ENCODE assay signal across 10 cellular contexts in the genomic region with DNA sequence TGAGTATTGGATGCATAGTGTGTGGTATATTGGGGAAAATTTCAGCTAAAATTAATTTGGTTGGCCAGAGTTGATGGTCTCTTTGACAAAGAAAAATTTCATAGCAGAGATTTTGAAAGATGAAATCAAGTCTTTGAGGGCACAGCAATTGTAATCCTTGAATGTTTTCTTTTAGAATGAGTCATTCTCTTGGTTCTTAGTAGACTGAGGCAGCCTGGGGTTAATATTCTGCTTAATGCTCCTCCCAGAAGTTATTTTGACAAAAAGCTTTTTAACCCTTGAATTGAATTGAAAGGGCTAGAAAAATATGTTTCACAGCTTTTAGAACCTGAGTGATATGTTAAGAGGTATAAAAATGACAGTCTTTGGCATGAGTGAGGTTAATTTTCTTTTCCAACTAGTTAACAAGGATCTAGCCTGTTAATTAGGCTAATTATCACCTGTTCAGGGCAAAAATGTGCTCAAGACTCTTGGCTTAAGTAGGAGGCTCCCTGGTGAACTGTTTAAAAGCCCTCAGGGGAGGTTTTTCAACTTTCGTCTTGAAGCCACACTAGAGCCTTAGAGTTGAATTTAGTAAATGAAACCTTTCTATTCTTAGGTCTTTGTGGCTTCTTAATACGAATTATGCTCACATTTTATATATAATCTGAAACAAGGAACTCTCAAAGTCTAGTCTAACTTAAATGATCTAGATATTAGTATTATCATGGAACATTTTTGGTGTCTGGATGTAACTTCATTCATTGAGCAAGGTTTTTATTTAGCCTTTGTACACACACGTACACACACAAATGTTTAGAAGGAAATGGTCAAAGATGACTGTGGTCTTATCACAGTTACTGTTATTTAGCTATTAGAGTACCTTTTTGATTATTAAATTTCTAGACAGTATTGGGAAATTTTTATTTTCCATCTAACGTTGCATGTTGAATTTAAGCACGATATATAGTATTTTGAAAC.
DNase-seq lines count a peak whose midpoint lies in the region; ATAC-seq and TF ChIP-seq lines count a peak whose summit lies in the region.
"Had no signal": no experiment of that assay in that cellular context is flagged by ENCODE, and none has a peak within 500 bp of the region (broad histone marks: within the 10 kb centered on the region; RNA-seq: fewer than 3 reads in every experiment).

No MANE protein-coding gene starts in this region.

- DNase-seq in choroid plexus epithelial cell (ENCODE audit: low read depth) (peak; percentile 46), SW480 (ENCODE audit: low spot score) (no peak), upper lobe of right lung (no peak)
- DNase-seq in activated naive CD4-positive, alpha-beta T cell (lab: John Stamatoyannopoulos, UW) = no peak
- DNase-seq in activated CD4-positive, alpha-beta T cell treated with anti-CD3 and anti-CD28 coated beads, Interleukin-2, amount 50 U/mL, for 4 hours = no peak
- DNase-seq: DMS79 treated with DMSO at 0.1 percent for 48 hours had no signal

- intact Hi-C loops in upper lobe of right lung (cut with DNase I) = no loop called here

- H3K27me3 ChIP-seq in upper lobe of right lung = no peaks in the 10 kb centered on the region

- H3K36me3 ChIP-seq in upper lobe of right lung = no peaks in the 10 kb centered on the region

- no peaks in the 10 kb centered on the region for H3K9me3 ChIP-seq in upper lobe of right lung

- no peak overlapping the region for H3K27ac ChIP-seq in upper lobe of right lung

- peak; percentile 86 for ATAC-seq in GM18499 (IDR thresholded peaks at IDR 0.05; ENCODE audit: insufficient read depth, unreplicated experiment)
- ATAC-seq in GM21447 (IDR thresholded peaks at IDR 0.05; ENCODE audit: unreplicated experiment) = peak; percentile 89
- peak; percentile 84 for ATAC-seq in HG03159 (IDR thresholded peaks at IDR 0.05; ENCODE audit: unreplicated experiment)
- no peak for ATAC-seq in upper lobe of right lung
- ATAC-seq: stimulated activated memory B cell treated with anti-CD40 and anti-IgM and Interleukin-4, amounts not matched to agents 10 μg/mL and 1 μg/mL and 100 μg/mL, for 72 hours had no signal

- TF ChIP-seq CTCF in choroid plexus epithelial cell (conservative IDR thresholded peaks at IDR 0.05; ENCODE audit: low read depth, low read length) = no peak
- no peak for TF ChIP-seq CTCF in upper lobe of right lung (IDR thresholded peaks at IDR 0.05)

- H3K4me1 ChIP-seq in upper lobe of right lung = no peaks in the 10 kb centered on the region

- no peak overlapping the region for H3K4me3 ChIP-seq in choroid plexus epithelial cell (ENCODE audit: low read depth, low read length)
- H3K4me3 ChIP-seq in upper lobe of right lung = no peak overlapping the region
